Comparison of ENCODE assay signal across 17 cellular contexts in the genomic region with DNA sequence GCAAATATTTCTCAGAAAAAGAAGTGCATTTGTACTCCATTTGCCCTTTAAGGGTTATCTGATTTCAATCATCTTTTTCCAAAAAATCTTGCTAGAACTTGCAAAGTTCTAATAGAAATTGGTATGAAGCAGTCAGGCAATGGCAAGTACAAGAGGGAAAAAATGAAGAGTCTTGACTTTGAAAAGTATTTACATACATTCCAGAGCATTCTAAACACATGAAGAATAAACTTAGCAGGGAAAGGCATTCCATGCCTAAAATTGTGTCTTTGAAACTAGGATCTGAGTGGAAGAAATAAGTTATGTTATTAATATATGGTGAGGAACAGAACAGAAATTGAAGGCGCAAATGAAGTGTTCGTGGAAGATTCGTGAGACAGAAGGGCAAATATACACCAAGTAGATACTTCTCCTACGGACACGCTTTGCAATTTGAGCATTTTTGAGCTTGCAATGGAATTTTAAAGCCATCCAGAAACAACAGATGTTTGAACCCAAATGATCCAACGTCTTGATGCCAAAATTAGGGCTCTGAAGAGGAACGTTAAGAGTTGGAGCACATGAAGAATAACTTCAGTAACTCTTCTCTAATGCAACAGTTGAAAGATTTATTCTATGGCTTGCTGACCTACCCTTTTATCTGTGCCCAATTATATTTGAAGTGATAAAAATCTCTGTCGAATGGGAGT. TPM values are rescaled to one million over a fixed set of nuclear protein-coding genes. Genes with fewer than 3 reads are reported as not detected.
DNase-seq lines count a peak whose midpoint lies in the region; ATAC-seq and TF ChIP-seq lines count a peak whose summit lies in the region.
"Had no signal": no experiment of that assay in that cellular context is flagged by ENCODE, and none has a peak within 500 bp of the region (broad histone marks: within the 10 kb centered on the region; RNA-seq: fewer than 3 reads in every experiment).

No MANE protein-coding gene starts in this region.

- peak overlapping the region; percentile 51 for H3K27ac ChIP-seq in temporal lobe (ENCODE audit: low read depth, low read length)
- H3K27ac ChIP-seq: 22Rv1; BLaER1 treated with 17β-estradiol and CSF1 and Interleukin-3, amounts not matched to agents 10 nM and 100 nM had no signal

- intact Hi-C loops in Right ventricle myocardium inferior (cut with DNase I) (no loop called here), cardiac septum (cut with DNase I) (no loop called here)

- peaks cover 56% of the 10 kb centered on the region for H3K4me1 Mint-ChIP-seq in chondrocyte (ENCODE audit: low read depth)

- TF ChIP-seq CTCF in chondrocyte (IDR thresholded peaks at IDR 0.05) = no peak

- ATAC-seq in Right ventricle myocardium inferior (peak; percentile 35), HG03521 (IDR thresholded peaks at IDR 0.05; ENCODE audit: unreplicated experiment) (no peak), HG02938 (IDR thresholded peaks at IDR 0.05; ENCODE audit: unreplicated experiment) (no peak)

- DNase-seq in Right ventricle myocardium inferior (ENCODE audit: missing footprints) (no peak), cardiac septum (ENCODE audit: low spot score) (no peak), chondrocyte (ENCODE audit: low spot score) (no peak), left kidney (ENCODE audit: low read depth, low spot score) (peak; percentile 21), T1000 (lab: John Stamatoyannopoulos, UW) (no peak)
- DNase-seq: EL, HCEC 1CT, MV-4-11, NCI-H1417 treated with DMSO at 0.1 percent for 48 hours, NCI-H2029, NCI-H2171 treated with DMSO at 0.1 percent for 48 hours, NCI-H774 had no signal

- no peaks in the 10 kb centered on the region for H3K9me3 Mint-ChIP-seq in chondrocyte (ENCODE audit: low read depth)

- peak overlapping the region; percentile 76 for H3K27ac Mint-ChIP-seq in chondrocyte (ENCODE audit: unreplicated experiment)

- H3K4me3 Mint-ChIP-seq in chondrocyte (ENCODE audit: unreplicated experiment) = no peak overlapping the region

- H3K36me3 Mint-ChIP-seq in chondrocyte (ENCODE audit: low read depth) = no peaks in the 10 kb centered on the region

- H3K27me3 Mint-ChIP-seq in chondrocyte (ENCODE audit: low read depth) = no peaks in the 10 kb centered on the region

RNA-seq across cellular contexts. Expression of a gene that starts 40.6 kb away (rescaled TPM):
- total RNA-seq in Right ventricle myocardium inferior (175 TPM), cardiac septum (232 TPM), chondrocyte (380 to 386 TPM (median 383 TPM) in 3 replicates), temporal lobe (210 TPM)
